ENCODE assay signal across 14 cellular contexts in genomic region chr17:38583833-38584349, GRCh38. TPM values are rescaled to one million over a fixed set of nuclear protein-coding genes. Genes with fewer than 3 reads are reported as not detected.
DNase-seq lines count a peak whose midpoint lies in the region; ATAC-seq and TF ChIP-seq lines count a peak whose summit lies in the region.
"Had no signal": no experiment of that assay in that cellular context is flagged by ENCODE, and none has a peak within 500 bp of the region (broad histone marks: within the 10 kb centered on the region; RNA-seq: fewer than 3 reads in every experiment).

No MANE protein-coding gene starts in this region.

- H3K9me3 ChIP-seq in BLaER1 (no peaks in the 10 kb centered on the region), Loucy (ENCODE audit: insufficient read depth, low read depth, low read length) (no peaks in the 10 kb centered on the region), mammary epithelial cell (replicated peaks; ENCODE audit: insufficient read depth, low read length) (no peaks in the 10 kb centered on the region), vagina (no peaks in the 10 kb centered on the region)
- H3K9me3 ChIP-seq: psoas muscle, upper lobe of left lung had no signal

- peaks cover 26% of the 10 kb centered on the region for H3K27me3 ChIP-seq in BLaER1
- H3K27me3 ChIP-seq in Loucy (ENCODE audit: insufficient read depth, low read length, poor library complexity, severe bottlenecking) = no peaks in the 10 kb centered on the region
- no peaks in the 10 kb centered on the region for H3K27me3 ChIP-seq in mammary epithelial cell (ENCODE audit: insufficient read depth, low read length)
- H3K27me3 ChIP-seq in rectal smooth muscle tissue (ENCODE audit: control insufficient read depth, insufficient read depth, low read length) = peaks cover 18% of the 10 kb centered on the region
- H3K27me3 ChIP-seq in vagina = no peaks in the 10 kb centered on the region

- H3K9me2 ChIP-seq in Loucy (replicated peaks; ENCODE audit: low read depth, low read length) = no peaks in the 10 kb centered on the region

- peak overlapping the region; percentile 74 for H2AFZ ChIP-seq in Loucy (ENCODE audit: low read length)
- peak overlapping the region; percentile 7 for H2AFZ ChIP-seq in mammary epithelial cell (ENCODE audit: low read depth, low read length)

- H3K4me2 ChIP-seq in BLaER1 (peak overlapping the region; percentile 90), Loucy (ENCODE audit: low read depth, low read length, poor library complexity, severe bottlenecking) (peak overlapping the region; percentile 55), mammary epithelial cell (ENCODE audit: insufficient read depth, low read depth, low read length) (peak overlapping the region; percentile 29)

- no peak for TF ChIP-seq CTCF in Loucy (conservative IDR thresholded peaks at IDR 0.05; ENCODE audit: low read length)
- no peak for TF ChIP-seq CTCF in mammary epithelial cell (conservative IDR thresholded peaks at IDR 0.05 in 1 of 2, IDR thresholded peaks at IDR 0.05 in 1 of 2; ENCODE audit: extremely low read depth in 1 of 2, insufficient read depth in 1 of 2, low read depth in 1 of 2, low read length in 2 of 2)
- TF ChIP-seq CTCF in vagina (IDR thresholded peaks at IDR 0.05) = no peak

- H3F3A ChIP-seq in Loucy (ENCODE audit: low read depth) = no peaks in the 10 kb centered on the region

- no TSS peak for BruUV-seq in mammary epithelial cell (replicated peaks; lab: Mats Ljungman, UMichigan)

- H3K27ac ChIP-seq in BLaER1 (no peak overlapping the region), mammary epithelial cell (ENCODE audit: insufficient read depth, low read depth, low read length) (no peak overlapping the region), rectal smooth muscle tissue (ENCODE audit: low read depth, low read length) (no peak overlapping the region), vagina (no peak overlapping the region)
- H3K27ac ChIP-seq: cardiac muscle cell, psoas muscle, skin epidermis, upper lobe of left lung had no signal

- H3K9ac ChIP-seq in BLaER1 = no peak overlapping the region
- H3K9ac ChIP-seq in Loucy (ENCODE audit: low read depth, low read length, poor library complexity, severe bottlenecking) = peak overlapping the region; percentile 37
- no peak overlapping the region for H3K9ac ChIP-seq in mammary epithelial cell (ENCODE audit: insufficient read depth, low read length)
- H3K9ac ChIP-seq in rectal smooth muscle tissue (ENCODE audit: low read length) = no peak overlapping the region

- peaks cover 38% of the 10 kb centered on the region for H4K20me1 ChIP-seq in BLaER1
- no peaks in the 10 kb centered on the region for H4K20me1 ChIP-seq in Loucy (ENCODE audit: insufficient read depth, low read length, poor library complexity, severe bottlenecking)
- no peaks in the 10 kb centered on the region for H4K20me1 ChIP-seq in mammary epithelial cell (ENCODE audit: insufficient read depth, low read length)

- in situ Hi-C loops in mammary epithelial cell (cut with MboI; ENCODE audit: low sequenced_read_pairs in 2 of 2) = loop anchor here in 1 of 2 donors (10.0 kb wide), 1 partner anchor 139 kb away; no protein-coding TSS in a partner anchor

- dilution Hi-C loops in mammary epithelial cell (cut with HindIII; ENCODE audit: low sequenced_read_pairs) = no loop called here

- no peak for ATAC-seq in HG02588 (IDR thresholded peaks at IDR 0.05; ENCODE audit: unreplicated experiment)

- H3K4me3 ChIP-seq in BLaER1 (no peak overlapping the region), Loucy (ENCODE audit: low read length, poor library complexity, severe bottlenecking) (peak overlapping the region; percentile 13), mammary epithelial cell (replicated peaks in 1 of 3; ENCODE audit: insufficient read depth in 1 of 3, low read depth in 2 of 3, low read length in 3 of 3) (no peak overlapping the region), rectal smooth muscle tissue (ENCODE audit: low read length) (peak overlapping the region; percentile 7), vagina (no peak overlapping the region)
- H3K4me3 ChIP-seq: cardiac muscle cell, psoas muscle, skin epidermis, upper lobe of left lung had no signal

- H3K36me3 ChIP-seq in BLaER1 (no peaks in the 10 kb centered on the region), Loucy (ENCODE audit: insufficient read depth, low read length) (no peaks in the 10 kb centered on the region), mammary epithelial cell (ENCODE audit: insufficient read depth, low read length) (no peaks in the 10 kb centered on the region), rectal smooth muscle tissue (ENCODE audit: control insufficient read depth, insufficient read depth, low read length) (no peaks in the 10 kb centered on the region), vagina (no peaks in the 10 kb centered on the region)
- H3K36me3 ChIP-seq: cardiac muscle cell, upper lobe of left lung, WERI-Rb-1 had no signal

- 50% methylated on average over 7 of the region's 13 CpGs for WGBS in mammary epithelial cell (ENCODE audit: low coverage, missing lambda C conversion rate)

- CTCF ChIA-PET in mammary epithelial cell (lab: Charles Lee; ENCODE audit: low non-redundant PET) = interaction anchor here (0.5 to 3.9 kb wide), 3 partner anchors 24 to 43 kb away, joined by 4 to 51 read pairs (median 6); no protein-coding TSS in a partner anchor

- no peaks in the 10 kb centered on the region for H3K79me2 ChIP-seq in Loucy (ENCODE audit: insufficient read depth, low read length)
- H3K79me2 ChIP-seq in mammary epithelial cell (ENCODE audit: insufficient read depth, low read length) = no peaks in the 10 kb centered on the region

- DNase-seq in mammary epithelial cell (no peak), vagina (ENCODE audit: extremely low spot score in 2 of 2) (no peak), MV-4-11 (lab: John Stamatoyannopoulos, UW) (no peak)
- DNase-seq: DMS 273 treated with DMSO at 0.1 percent for 48 hours had no signal

- no peak for TF ChIP-seq POLR2A in vagina (IDR thresholded peaks at IDR 0.05)

- H3K4me1 ChIP-seq in BLaER1 = peaks cover 65% of the 10 kb centered on the region
- H3K4me1 ChIP-seq in Loucy (ENCODE audit: insufficient read depth, low read length, poor library complexity, severe bottlenecking) = peaks cover 34% of the 10 kb centered on the region
- H3K4me1 ChIP-seq in mammary epithelial cell (ENCODE audit: insufficient read depth, low read length) = peaks cover 27% of the 10 kb centered on the region
- no peaks in the 10 kb centered on the region for H3K4me1 ChIP-seq in rectal smooth muscle tissue (ENCODE audit: control insufficient read depth, insufficient read depth, low read length)
- peaks cover 13% of the 10 kb centered on the region for H3K4me1 ChIP-seq in vagina

- intact Hi-C loops in mammary epithelial cell (cut with micrococcal nuclease) (loop anchor here (1.0 kb wide), 6 partner anchors 26 to 161 kb away; no protein-coding TSS in a partner anchor), vagina (cut with DNase I) (no loop called here)

RNA-seq across cellular contexts. Expression of gene SRCIN1, which starts 21.9 kb away (rescaled TPM):
- total RNA-seq in mammary epithelial cell = 1 to 10 TPM in 1 of 2 donors, under 1 TPM in 1; 0.17 to 4.2 TPM
- 0.71 TPM for polyA plus RNA-seq in mammary epithelial cell
- polyA minus RNA-seq in mammary epithelial cell = 0.78 TPM
- 5.2 TPM for total RNA-seq in vagina
- total RNA-seq: CD4-positive, CD25-positive, alpha-beta regulatory T cell had no signal
- polyA plus RNA-seq: CD4-positive, CD25-positive, alpha-beta regulatory T cell had no signal

Comparison
In these comparisons a context has a peak if more than half of its experiments do, and no peak if none do; other contexts are left out.
1. H3K4me2 ChIP-seq: peak in every context shown above with its lines; median percentile 90 in BLaER1; 55 in Loucy; 29 in mammary epithelial cell.
2. H3K4me3 ChIP-seq: peak in Loucy (single experiment) and rectal smooth muscle tissue (single experiment); none in BLaER1 (single experiment), mammary epithelial cell (0 of 3) and vagina (0 of 2).